In genomic region chr1:95076034-95076433, GRCh38 we compare ENCODE assay signal across 1 cellular context.
TF ChIP-seq lines count a peak whose summit lies in the region.

No MANE protein-coding gene starts in this region.

TF ChIP-seq in K562, 482 proteins besides CTCF, POLR2A, EP300 and RAD21:
- TF ChIP-seq E2F6 (IDR thresholded peaks at IDR 0.05; ENCODE audit: borderline replicate concordance in 1 of 2, extremely low read depth in 1 of 2, insufficient read depth in 1 of 2, insufficient read length in 1 of 2, low read depth in 1 of 2, low read length in 1 of 2, poor library complexity in 1 of 2, severe bottlenecking in 1 of 2) (no peak), CREM (IDR thresholded peaks at IDR 0.05; ENCODE audit: low read depth) (no peak), FOXK1 (CRISPR knock-in tag; IDR thresholded peaks at IDR 0.05; ENCODE audit: borderline replicate concordance) (no peak), ZNF764 (CRISPR knock-in tag; IDR thresholded peaks at IDR 0.05; ENCODE audit: low read depth) (no peak), THRA (IDR thresholded peaks at IDR 0.05) (no peak), PATZ1 (CRISPR knock-in tag; IDR thresholded peaks at IDR 0.05; ENCODE audit: borderline replicate concordance) (no peak), TFAM (CRISPR knock-in tag; conservative IDR thresholded peaks at IDR 0.05) (no peak), RB1 (IDR thresholded peaks at IDR 0.05; ENCODE audit: low read depth) (no peak), RREB1 (CRISPR knock-in tag; IDR thresholded peaks at IDR 0.05) (no peak), ZNF146 (CRISPR knock-in tag; IDR thresholded peaks at IDR 0.05; ENCODE audit: unreplicated experiment) (no peak), ZNF140 (CRISPR knock-in tag; IDR thresholded peaks at IDR 0.05) (no peak), ZBTB11 (CRISPR knock-in tag; IDR thresholded peaks at IDR 0.05) (no peak), COPS2 (conservative IDR thresholded peaks at IDR 0.05) (no peak), PHTF2 (CRISPR knock-in tag; IDR thresholded peaks at IDR 0.05) (no peak)
